In the genomic region with DNA sequence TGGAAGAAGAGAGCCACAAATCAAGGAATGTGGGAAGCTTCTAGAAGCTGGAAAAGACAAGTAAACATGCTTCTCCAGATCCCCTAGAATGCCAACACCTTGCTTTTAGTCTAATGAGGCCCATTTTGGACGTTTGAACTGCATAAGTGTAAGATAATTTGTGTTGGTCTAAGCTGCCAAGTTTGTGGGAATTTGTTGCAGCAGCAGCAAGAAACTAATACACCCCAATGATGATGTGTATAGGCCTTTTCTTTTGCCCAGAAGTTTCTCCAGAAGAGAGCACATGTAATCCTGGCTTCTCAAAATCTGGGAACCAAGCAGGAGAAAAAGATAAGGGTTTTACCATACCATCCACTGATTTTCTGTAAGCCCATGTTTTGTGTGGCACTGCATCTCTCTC, we compare ENCODE assay signal across 6 cellular contexts.
"Had no signal": no experiment of that assay in that cellular context is flagged by ENCODE, and none has a peak within 500 bp of the region (broad histone marks: within the 10 kb centered on the region; RNA-seq: fewer than 3 reads in every experiment).

No MANE protein-coding gene starts in this region.

- FAIRE-seq: G401.6, GM12878, GM12892, GM19239 had no signal

- H3K4me3 ChIP-seq: GM12878 had no signal

- DNase-seq: GDM1, GF-D8 had no signal
